13 cellular contexts compared by ENCODE assay signal in genomic region chr19:46132508-46133100, GRCh38. TPM values are rescaled to one million over a fixed set of nuclear protein-coding genes. Genes with fewer than 3 reads are reported as not detected.
DNase-seq lines count a peak whose midpoint lies in the region; ATAC-seq lines count a peak whose summit lies in the region.
"Had no signal": no experiment of that assay in that cellular context is flagged by ENCODE, and none has a peak within 500 bp of the region (broad histone marks: within the 10 kb centered on the region; RNA-seq: fewer than 3 reads in every experiment).

No MANE protein-coding gene starts in this region.

- H3K36me3 ChIP-seq in mesendoderm (ENCODE audit: control insufficient read depth, insufficient read depth, low read length), result no peaks in the 10 kb centered on the region

- H3K79me1 ChIP-seq in mesendoderm (ENCODE audit: low read length), result no peaks in the 10 kb centered on the region

- H3K56ac ChIP-seq in mesendoderm (ENCODE audit: low read length), result peak overlapping the region; percentile 61

- H2BK120ac ChIP-seq in mesendoderm (ENCODE audit: low read depth, low read length), result no peak overlapping the region

- peak overlapping the region; percentile 56 for H3K4ac ChIP-seq in mesendoderm (ENCODE audit: low read depth, low read length)

- peak; percentile 40 for DNase-seq in NCI-H2029 treated with DMSO at 0.1 percent for 48 hours (lab: John Stamatoyannopoulos, UW)
- DNase-seq in NCI-H2029 (lab: John Stamatoyannopoulos, UW), result no peak
- no peak for DNase-seq in mesendoderm
- DNase-seq: GF-D8; NCI-H1436 treated with DMSO at 0.1 percent for 48 hours; stimulated activated CD4-positive, alpha-beta T cell treated with anti-CD3 and anti-CD28 coated beads, Interleukin-2, amount 100 ng/mL, for 24 hours had no signal

- no CpG with 5 or more reads among the region's 4 CpGs for WGBS in mesendoderm (ENCODE audit: extremely low coverage, insufficient coverage, low lambda C conversion rate)

- no peak overlapping the region for H4K8ac ChIP-seq in mesendoderm (ENCODE audit: low read depth, low read length)

- H3K9ac ChIP-seq in mesendoderm (ENCODE audit: low read length), result peak overlapping the region; percentile 14

- peak overlapping the region; percentile 12 for H3K18ac ChIP-seq in mesendoderm (ENCODE audit: low read length)

- H3K27me3 ChIP-seq in mesendoderm (ENCODE audit: insufficient read depth, low read length, poor library complexity), result no peaks in the 10 kb centered on the region

- H2AK5ac ChIP-seq in mesendoderm (ENCODE audit: low read length), result peak overlapping the region; percentile 3

- no peaks in the 10 kb centered on the region for H3K79me2 ChIP-seq in mesendoderm (ENCODE audit: control insufficient read depth, insufficient read depth, low read length)

- no peak overlapping the region for H4K5ac ChIP-seq in mesendoderm (ENCODE audit: low read length)

- no peak overlapping the region for H3K4me3 ChIP-seq in mesendoderm (ENCODE audit: low read length)
- H3K4me3 ChIP-seq: lung had no signal

- H3K23ac ChIP-seq in mesendoderm (ENCODE audit: low read length), result peak overlapping the region; percentile 11

- no peak for ATAC-seq in GM21528 (IDR thresholded peaks at IDR 0.05; ENCODE audit: low FRiP score, unreplicated experiment)
- ATAC-seq in HG02973 (IDR thresholded peaks at IDR 0.05; ENCODE audit: unreplicated experiment), result no peak
- ATAC-seq in HG02759 (IDR thresholded peaks at IDR 0.05; ENCODE audit: unreplicated experiment), result no peak
- ATAC-seq: activated T-helper 17 cell treated with anti-CD3 and anti-CD28 coated beads, Interleukin-2, amount 50 U/mL, for 72 hours had no signal

- peak overlapping the region; percentile 14 for H2BK5ac ChIP-seq in mesendoderm (ENCODE audit: low read length)

- H3K4me2 ChIP-seq in mesendoderm (ENCODE audit: low read length), result no peak overlapping the region

- H3K4me1 ChIP-seq in mesendoderm (ENCODE audit: control insufficient read depth, low read depth, low read length), result no peaks in the 10 kb centered on the region

- H3K27ac ChIP-seq in cingulate gyrus (ENCODE audit: low read depth, low read length) (peak overlapping the region; percentile 67), mesendoderm (ENCODE audit: low read depth, low read length) (peak overlapping the region; percentile 65), temporal lobe (ENCODE audit: low read depth, low read length) (peak overlapping the region; percentile 74)

- H2BK15ac ChIP-seq in mesendoderm (replicated peaks; ENCODE audit: low read depth), result no peak overlapping the region

RNA-seq across cellular contexts. Expression of gene IGFL3, which starts 8.1 kb away (rescaled TPM):
- polyA plus RNA-seq in mesendoderm (2013, experiment 1 of 2), result 0.39 TPM
- polyA plus RNA-seq in mesendoderm (2013, experiment 2 of 2), result 0.74 TPM
- total RNA-seq in temporal lobe, result not detected
- total RNA-seq: activated T-helper 17 cell treated with anti-CD3 and anti-CD28 coated beads, Interleukin-2, amount 50 U/mL, for 72 hours; lung had no signal
- polyA plus RNA-seq: lung had no signal

RNA-seq across cellular contexts. Expression of gene IGFL2, which starts 15.4 kb away (rescaled TPM):
- 0.08 TPM for polyA plus RNA-seq in mesendoderm (2013, experiment 1 of 2)
- 0.07 TPM for polyA plus RNA-seq in mesendoderm (2013, experiment 2 of 2)
- not detected for total RNA-seq in temporal lobe
- total RNA-seq: activated T-helper 17 cell treated with anti-CD3 and anti-CD28 coated beads, Interleukin-2, amount 50 U/mL, for 72 hours; lung had no signal
- polyA plus RNA-seq: lung had no signal
